12 cellular contexts compared by ENCODE assay signal in the genomic region with DNA sequence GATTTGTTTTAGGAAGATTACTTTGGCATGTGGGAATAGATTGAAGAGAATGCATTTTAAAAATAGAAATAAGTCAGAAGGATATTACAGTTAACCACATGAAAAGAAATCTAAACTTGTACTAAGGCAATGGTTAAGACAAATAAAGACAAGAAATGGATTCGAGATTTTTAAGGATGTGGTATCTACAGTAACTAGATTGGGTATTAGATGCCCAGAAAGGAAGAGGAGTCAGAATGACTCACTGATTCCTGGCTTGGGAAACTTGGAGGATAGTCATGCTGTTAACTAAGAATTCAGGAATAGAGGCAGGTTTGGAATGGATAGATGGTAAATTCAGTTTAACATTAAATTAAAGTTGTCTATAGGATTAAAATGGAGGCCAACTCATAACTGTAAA. TPM values are rescaled to one million over a fixed set of nuclear protein-coding genes. Genes with fewer than 3 reads are reported as not detected.
DNase-seq lines count a peak whose midpoint lies in the region; TF ChIP-seq lines count a peak whose summit lies in the region.
"Had no signal": no experiment of that assay in that cellular context is flagged by ENCODE, and none has a peak within 500 bp of the region (broad histone marks: within the 10 kb centered on the region; RNA-seq: fewer than 3 reads in every experiment).

No MANE protein-coding gene starts in this region.

- peak overlapping the region in 3 of 4 donors; percentile 45 to 64 (median 49) for H3K27ac ChIP-seq in esophagus squamous epithelium
- H3K27ac ChIP-seq: SK-N-MC had no signal

- H3K9me3 ChIP-seq in esophagus squamous epithelium, result no peaks in the 10 kb centered on the region
- H3K9me3 ChIP-seq: suprapubic skin had no signal

- WGBS in esophagus squamous epithelium, 2 donors, result 7 to 20% methylated on average over 1 of the region's 1 CpG

- intact Hi-C loops in esophagus squamous epithelium (cut with DNase I), result no loop called here

- no peak for TF ChIP-seq CTCF in esophagus squamous epithelium (IDR thresholded peaks at IDR 0.05)

- no peaks in the 10 kb centered on the region for H3K27me3 ChIP-seq in esophagus squamous epithelium
- H3K27me3 ChIP-seq: suprapubic skin had no signal

- peaks cover 0 to 4% (median 0%) of the 10 kb centered on the region in 3 donors for H3K27me3 Mint-ChIP-seq in immature natural killer cell (ENCODE audit: low read depth in 3 of 3)
- H3K27me3 Mint-ChIP-seq: central memory CD8-positive, alpha-beta T cell had no signal

- H3K27ac Mint-ChIP-seq in immature natural killer cell, result no peak overlapping the region

- DNase-seq in EL (peak; percentile 89), RPMI7951 (ENCODE audit: low read depth) (peak; percentile 95), esophagus squamous epithelium (lab: John Stamatoyannopoulos, UW) (no peak), pulmonary artery endothelial cell (ENCODE audit: low read depth, low spot score) (peak; percentile 74), NCI-H2081 (lab: John Stamatoyannopoulos, UW) (no peak), amygdala (lab: John Stamatoyannopoulos, UW) (no peak), NCI-H2227 treated with DMSO at 0.1 percent for 48 hours (lab: John Stamatoyannopoulos, UW) (no peak), immature natural killer cell (no peak)
- DNase-seq: stimulated activated CD4-positive, alpha-beta T cell treated with anti-CD3 and anti-CD28 coated beads, Interleukin-2, amount 100 ng/mL, for 48 hours had no signal

- peaks cover 7 to 16% of the 10 kb centered on the region in 2 donors for H3K4me1 Mint-ChIP-seq in immature natural killer cell

- H3K4me1 ChIP-seq in esophagus squamous epithelium, result peaks cover 5 to 20% (median 11%) of the 10 kb centered on the region in 3 donors

- H3K9me3 Mint-ChIP-seq in immature natural killer cell, result no peaks in the 10 kb centered on the region
- H3K9me3 Mint-ChIP-seq: central memory CD8-positive, alpha-beta T cell had no signal

- no peak for TF ChIP-seq POLR2A in esophagus squamous epithelium (IDR thresholded peaks at IDR 0.05)

- H3K36me3 ChIP-seq in esophagus squamous epithelium, result no peaks in the 10 kb centered on the region
- H3K36me3 ChIP-seq: suprapubic skin had no signal

- H3K4me3 Mint-ChIP-seq in immature natural killer cell, result no peak overlapping the region
- H3K4me3 Mint-ChIP-seq: central memory CD8-positive, alpha-beta T cell had no signal

- no peak overlapping the region for H3K4me3 ChIP-seq in esophagus squamous epithelium
- H3K4me3 ChIP-seq: SK-N-MC, suprapubic skin had no signal

- H3K36me3 Mint-ChIP-seq in immature natural killer cell, result peaks cover 0 to 7% (median 0%) of the 10 kb centered on the region in 3 donors

RNA-seq across cellular contexts. Expression of a gene that starts 55.9 kb away (rescaled TPM):
- 16.5 and 17.8 TPM in 2 replicates for total RNA-seq in RPMI7951 (2014; rRNA removed; shearing (Covaris generic))
- total RNA-seq in esophagus squamous epithelium (1 to 10 TPM; 1.8 to 6.7 (median 4.4) TPM), pulmonary artery endothelial cell (7.9 and 12.7 TPM in 2 replicates)
- polyA plus RNA-seq in immature natural killer cell, result 10 to 100 TPM in 1 of 3 donors, 1 to 10 TPM in 2; 6.0 to 12.0 (median 6.8) TPM

RNA-seq across cellular contexts. Expression of a gene that starts 55.9 kb away (rescaled TPM):
- total RNA-seq in RPMI7951 (2014; rRNA removed; shearing (Covaris generic)), result 83.3 and 99.5 TPM in 2 replicates
- total RNA-seq in esophagus squamous epithelium (10 to 100 TPM in 2 of 4 donors, 1 to 10 TPM in 2; 2.9 to 13.8 (median 8.0) TPM), pulmonary artery endothelial cell (24.3 and 43.1 TPM in 2 replicates)
- polyA plus RNA-seq in immature natural killer cell, result 1 to 10 TPM; 1.6 to 2.7 (median 2.6) TPM

Comparison
In these comparisons a context has a peak if more than half of its experiments do, and no peak if none do; other contexts are left out.
1. DNase-seq: peak in EL (single experiment), RPMI7951 (single experiment) and pulmonary artery endothelial cell (single experiment); none in esophagus squamous epithelium (single experiment), NCI-H2081 (0 of 2), amygdala (0 of 56), NCI-H2227 treated with DMSO at 0.1 percent for 48 hours (single experiment) and immature natural killer cell (0 of 3).